ENCODE assay signal across 1 cellular context in the genomic region with DNA sequence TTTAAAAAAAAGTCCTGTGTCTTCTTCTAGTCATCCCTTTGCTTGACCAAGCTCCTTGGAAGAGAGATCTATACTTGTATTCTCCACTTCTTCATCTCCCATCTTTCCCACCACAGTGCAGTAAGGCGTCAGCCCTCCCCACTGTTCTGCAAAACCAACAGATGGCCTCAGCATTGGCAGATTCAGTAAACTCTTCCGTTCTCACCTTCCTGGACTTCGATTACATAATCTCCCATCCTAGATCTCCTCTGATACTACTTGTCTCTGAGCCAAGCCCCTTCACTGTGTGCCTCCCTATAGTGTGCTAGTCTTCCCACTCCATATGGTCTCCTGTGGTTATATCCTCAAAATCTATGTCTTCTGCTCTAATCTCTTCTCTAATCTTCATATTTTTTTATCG.
TF ChIP-seq lines count a peak whose summit lies in the region.

No MANE protein-coding gene starts in this region.

TF ChIP-seq in K562, 482 proteins besides CTCF, POLR2A, EP300 and RAD21:
- TF ChIP-seq, protein P1, sequence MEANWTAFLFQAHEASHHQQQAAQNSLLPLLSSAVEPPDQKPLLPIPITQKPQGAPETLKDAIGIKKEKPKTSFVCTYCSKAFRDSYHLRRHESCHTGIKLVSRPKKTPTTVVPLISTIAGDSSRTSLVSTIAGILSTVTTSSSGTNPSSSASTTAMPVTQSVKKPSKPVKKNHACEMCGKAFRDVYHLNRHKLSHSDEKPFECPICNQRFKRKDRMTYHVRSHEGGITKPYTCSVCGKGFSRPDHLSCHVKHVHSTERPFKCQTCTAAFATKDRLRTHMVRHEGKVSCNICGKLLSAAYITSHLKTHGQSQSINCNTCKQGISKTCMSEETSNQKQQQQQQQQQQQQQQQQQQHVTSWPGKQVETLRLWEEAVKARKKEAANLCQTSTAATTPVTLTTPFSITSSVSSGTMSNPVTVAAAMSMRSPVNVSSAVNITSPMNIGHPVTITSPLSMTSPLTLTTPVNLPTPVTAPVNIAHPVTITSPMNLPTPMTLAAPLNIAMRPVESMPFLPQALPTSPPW (CRISPR knock-in tag; IDR thresholded peaks at IDR 0.05) = peak; percentile 22; the same call in 1 of the 2 replicates
- TF ChIP-seq DIDO1 (tag; IDR thresholded peaks at IDR 0.05; ENCODE audit: low read depth) = 0 out of 2 replicates have a peak, but pooled peaks have one; percentile 9
- TF ChIP-seq, protein P2, sequence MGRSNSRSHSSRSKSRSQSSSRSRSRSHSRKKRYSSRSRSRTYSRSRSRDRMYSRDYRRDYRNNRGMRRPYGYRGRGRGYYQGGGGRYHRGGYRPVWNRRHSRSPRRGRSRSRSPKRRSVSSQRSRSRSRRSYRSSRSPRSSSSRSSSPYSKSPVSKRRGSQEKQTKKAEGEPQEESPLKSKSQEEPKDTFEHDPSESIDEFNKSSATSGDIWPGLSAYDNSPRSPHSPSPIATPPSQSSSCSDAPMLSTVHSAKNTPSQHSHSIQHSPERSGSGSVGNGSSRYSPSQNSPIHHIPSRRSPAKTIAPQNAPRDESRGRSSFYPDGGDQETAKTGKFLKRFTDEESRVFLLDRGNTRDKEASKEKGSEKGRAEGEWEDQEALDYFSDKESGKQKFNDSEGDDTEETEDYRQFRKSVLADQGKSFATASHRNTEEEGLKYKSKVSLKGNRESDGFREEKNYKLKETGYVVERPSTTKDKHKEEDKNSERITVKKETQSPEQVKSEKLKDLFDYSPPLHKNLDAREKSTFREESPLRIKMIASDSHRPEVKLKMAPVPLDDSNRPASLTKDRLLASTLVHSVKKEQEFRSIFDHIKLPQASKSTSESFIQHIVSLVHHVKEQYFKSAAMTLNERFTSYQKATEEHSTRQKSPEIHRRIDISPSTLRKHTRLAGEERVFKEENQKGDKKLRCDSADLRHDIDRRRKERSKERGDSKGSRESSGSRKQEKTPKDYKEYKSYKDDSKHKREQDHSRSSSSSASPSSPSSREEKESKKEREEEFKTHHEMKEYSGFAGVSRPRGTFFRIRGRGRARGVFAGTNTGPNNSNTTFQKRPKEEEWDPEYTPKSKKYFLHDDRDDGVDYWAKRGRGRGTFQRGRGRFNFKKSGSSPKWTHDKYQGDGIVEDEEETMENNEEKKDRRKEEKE (IDR thresholded peaks at IDR 0.05; ENCODE audit: borderline replicate concordance in 1 of 2, control insufficient read depth in 1 of 2, low read depth in 2 of 2, low read length in 1 of 2) = no peak
